Comparison of ENCODE assay signal across 1 cellular context in the genomic region with DNA sequence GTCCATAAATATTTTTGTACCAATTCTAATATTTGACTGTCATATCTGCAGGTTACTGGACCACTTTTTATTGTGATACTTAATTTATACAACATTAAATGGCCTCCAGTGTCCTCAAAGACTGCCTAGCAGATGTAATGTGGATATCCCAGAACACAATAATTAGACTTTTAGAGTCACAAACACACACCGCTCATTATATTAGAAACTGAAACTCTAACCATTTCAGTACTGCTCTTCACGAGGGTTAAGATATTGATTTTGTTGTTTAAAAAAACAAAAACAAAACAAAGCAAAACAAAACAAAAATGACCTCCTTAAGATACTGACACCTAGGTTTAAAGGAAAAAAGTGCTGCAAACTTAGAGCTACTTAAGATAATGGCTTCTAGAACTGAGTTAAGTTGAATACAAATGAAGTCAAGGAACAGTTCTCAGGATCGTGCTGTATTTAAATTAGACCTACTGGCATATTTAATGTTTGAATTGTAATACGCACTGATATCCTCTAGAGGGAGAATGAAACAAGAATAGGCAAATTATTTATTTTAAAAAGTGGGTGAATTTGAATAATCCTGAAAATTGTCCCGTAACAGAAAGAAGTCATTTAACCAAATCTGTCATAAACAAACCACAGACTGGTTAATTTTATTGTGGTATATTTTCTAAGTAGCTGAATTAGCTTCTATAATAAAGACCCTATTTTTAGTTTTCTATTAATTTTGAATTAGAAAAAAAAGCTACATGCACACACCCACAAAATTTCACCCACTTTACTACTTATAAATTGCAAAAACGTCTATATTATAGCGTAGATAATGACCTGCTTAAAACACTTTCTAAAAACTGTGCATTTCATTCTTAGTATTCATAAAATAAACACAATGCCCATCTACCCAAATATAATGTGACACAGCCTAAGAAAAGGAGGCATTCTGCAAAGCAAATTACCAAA.
TF ChIP-seq lines count a peak whose summit lies in the region.

No MANE protein-coding gene starts in this region.

TF ChIP-seq in SK-N-SH, 30 proteins besides CTCF, POLR2A, EP300 and RAD21:
- TF ChIP-seq, protein P1, sequence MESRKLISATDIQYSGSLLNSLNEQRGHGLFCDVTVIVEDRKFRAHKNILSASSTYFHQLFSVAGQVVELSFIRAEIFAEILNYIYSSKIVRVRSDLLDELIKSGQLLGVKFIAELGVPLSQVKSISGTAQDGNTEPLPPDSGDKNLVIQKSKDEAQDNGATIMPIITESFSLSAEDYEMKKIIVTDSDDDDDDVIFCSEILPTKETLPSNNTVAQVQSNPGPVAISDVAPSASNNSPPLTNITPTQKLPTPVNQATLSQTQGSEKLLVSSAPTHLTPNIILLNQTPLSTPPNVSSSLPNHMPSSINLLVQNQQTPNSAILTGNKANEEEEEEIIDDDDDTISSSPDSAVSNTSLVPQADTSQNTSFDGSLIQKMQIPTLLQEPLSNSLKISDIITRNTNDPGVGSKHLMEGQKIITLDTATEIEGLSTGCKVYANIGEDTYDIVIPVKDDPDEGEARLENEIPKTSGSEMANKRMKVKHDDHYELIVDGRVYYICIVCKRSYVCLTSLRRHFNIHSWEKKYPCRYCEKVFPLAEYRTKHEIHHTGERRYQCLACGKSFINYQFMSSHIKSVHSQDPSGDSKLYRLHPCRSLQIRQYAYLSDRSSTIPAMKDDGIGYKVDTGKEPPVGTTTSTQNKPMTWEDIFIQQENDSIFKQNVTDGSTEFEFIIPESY (IDR thresholded peaks at IDR 0.05; ENCODE audit: borderline replicate concordance, low read depth): no peak
- peak; percentile 42 for TF ChIP-seq SMC3 (IDR thresholded peaks at IDR 0.05; ENCODE audit: low read depth, low read length)
- TF ChIP-seq, protein P2, sequence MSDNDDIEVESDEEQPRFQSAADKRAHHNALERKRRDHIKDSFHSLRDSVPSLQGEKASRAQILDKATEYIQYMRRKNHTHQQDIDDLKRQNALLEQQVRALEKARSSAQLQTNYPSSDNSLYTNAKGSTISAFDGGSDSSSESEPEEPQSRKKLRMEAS (IDR thresholded peaks at IDR 0.05; ENCODE audit: low read depth): no peak
TF ChIP-seq in SK-N-SH: peak in this region for 1.
